In the genomic region with DNA sequence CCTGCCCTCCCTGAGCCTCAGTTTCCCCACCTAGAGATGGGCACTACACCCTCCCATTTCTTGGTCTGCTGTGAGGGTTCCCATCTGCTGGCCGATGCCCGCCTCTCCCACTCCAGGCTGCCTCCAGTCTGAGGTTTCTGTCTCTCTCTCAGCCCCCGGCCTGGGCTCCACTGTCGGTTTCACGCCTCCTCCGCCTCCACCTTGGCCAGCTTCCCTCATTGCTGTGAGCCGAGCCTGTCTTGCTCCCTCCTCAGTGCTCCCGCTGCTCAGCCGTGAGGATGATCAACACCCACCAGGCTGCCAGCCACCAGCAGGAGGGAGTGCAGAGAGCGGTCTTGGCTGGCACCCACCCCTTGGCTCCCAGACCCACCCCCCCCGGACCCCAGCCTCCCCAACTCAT, we compare ENCODE assay signal across 22 cellular contexts.
"Had no signal": no experiment of that assay in that cellular context is flagged by ENCODE, and none has a peak within 500 bp of the region (broad histone marks: within the 10 kb centered on the region; RNA-seq: fewer than 3 reads in every experiment).

No MANE protein-coding gene starts in this region.

- H3K36me3 Mint-ChIP-seq: activated CD8-positive, alpha-beta memory T cell treated with anti-CD3 and anti-CD28 coated beads, Interleukin-2, amount 10 ng/mL, durations not matched to agents 7 days and 5 days; activated naive CD4-positive, alpha-beta T cell treated with anti-CD3 and anti-CD28 coated beads, Interleukin-2, amount 50 U/mL, for 72 hours; WTC11 had no signal

- H3K4me3 Mint-ChIP-seq: activated CD8-positive, alpha-beta memory T cell treated with anti-CD3 and anti-CD28 coated beads, Interleukin-2, amount 10 ng/mL, durations not matched to agents 7 days and 5 days; activated naive CD8-positive, alpha-beta T cell treated with anti-CD3 and anti-CD28 coated beads, Interleukin-2, amount 50 U/mL, for 24 hours; activated T-cell treated with anti-CD3 and anti-CD28 coated beads, Interleukin-2, amount 50 U/mL, for 4 hours; T-helper 17 cell; WTC11 had no signal

- H3K27ac Mint-ChIP-seq: activated CD8-positive, alpha-beta memory T cell treated with anti-CD3 and anti-CD28 coated beads, Interleukin-2, amount 10 ng/mL, durations not matched to agents 7 days and 5 days; activated naive CD8-positive, alpha-beta T cell treated with anti-CD3 and anti-CD28 coated beads, Interleukin-2, amount 50 U/mL, for 24 hours; T-helper 17 cell; WTC11 had no signal

- H3K4me1 Mint-ChIP-seq: activated CD8-positive, alpha-beta memory T cell treated with anti-CD3 and anti-CD28 coated beads, Interleukin-2, amount 10 ng/mL, durations not matched to agents 7 days and 5 days; activated naive CD8-positive, alpha-beta T cell treated with anti-CD3 and anti-CD28 coated beads, Interleukin-2, amount 50 U/mL, for 24 hours had no signal

- H3K9me3 Mint-ChIP-seq: activated naive CD4-positive, alpha-beta T cell treated with anti-CD3 and anti-CD28 coated beads, Interleukin-2, amount 50 U/mL, for 72 hours; activated naive CD8-positive, alpha-beta T cell treated with anti-CD3 and anti-CD28 coated beads, Interleukin-2, amount 50 U/mL, for 24 hours; activated T-cell treated with anti-CD3 and anti-CD28 coated beads, Interleukin-2, amount 50 U/mL, for 4 hours; WTC11 had no signal

- DNase-seq: activated CD4-positive, alpha-beta T cell treated with anti-CD3 and anti-CD28 coated beads for 48 hours; activated CD4-positive, alpha-beta T cell treated with anti-CD3 and anti-CD28 coated beads, Interleukin-2, amount 50 U/mL, for 4 hours; activated CD4-positive, CD25-positive, alpha-beta regulatory T cell treated with anti-CD3 and anti-CD28 coated beads, Interleukin-2, amount 50 U/mL, for 72 hours; activated CD8-positive, alpha-beta memory T cell treated with anti-CD3 and anti-CD28 coated beads, Interleukin-2, amount 10 ng/mL, durations not matched to agents 7 days and 5 days; activated effector memory CD4-positive, alpha-beta T cell treated with anti-CD3 and anti-CD28 coated beads, Interleukin-2, amount 50 U/mL, for 16 hours; activated naive CD4-positive, alpha-beta T cell treated with Interleukin-2 at 50 U/mL for 16 hours; activated naive CD8-positive, alpha-beta T cell treated with anti-CD3 and anti-CD28 coated beads, Interleukin-2, amount 50 U/mL, for 24 hours; activated T-cell treated with anti-CD3 and anti-CD28 coated beads, Interleukin-2, amount 50 U/mL, for 4 hours; amniotic stem cell; cerebellar nuclear complex; KG1; NCI-H1092 treated with DMSO at 0.1 percent for 48 hours; NCI-H1436; NCI-H187; NCI-H2081 treated with DMSO at 0.1 percent for 48 hours; NCI-H446; NCI-H524; SHP77 treated with DMSO at 0.1 percent for 48 hours; T-helper 17 cell; T-helper 9 cell had no signal
